Comparison of ENCODE assay signal across 22 cellular contexts in genomic region chr3:73447118-73447517, GRCh38.
"Had no signal": no experiment of that assay in that cellular context is flagged by ENCODE, and none has a peak within 500 bp of the region (broad histone marks: within the 10 kb centered on the region; RNA-seq: fewer than 3 reads in every experiment).

No MANE protein-coding gene starts in this region.

- H3K36me3 Mint-ChIP-seq: naive thymus-derived CD8-positive, alpha-beta T cell had no signal

- H3K27ac Mint-ChIP-seq: naive thymus-derived CD8-positive, alpha-beta T cell had no signal

- H3K4me3 Mint-ChIP-seq: naive thymus-derived CD8-positive, alpha-beta T cell had no signal

- H3K36me3 ChIP-seq: gastrocnemius medialis, left lung, neutrophil, sigmoid colon, stomach had no signal

- FAIRE-seq: endometrium, urothelium cell line had no signal

- H3K27me3 ChIP-seq: gastrocnemius medialis, left lung, sigmoid colon, stomach had no signal

- DNase-seq: cortex of kidney; dorsolateral prefrontal cortex; effector CD8-positive, alpha-beta T cell; gastrocnemius medialis; islet precursor cell; left lung; mesenchymal stem cell; mucosa of descending colon; naive thymus-derived CD8-positive, alpha-beta T cell; psoas muscle; retina; sigmoid colon; stimulated activated CD4-positive, alpha-beta T cell treated with anti-CD3 and anti-CD28 coated beads, Interleukin-12 subunit alpha, Interleukin-12 subunit beta, amount 100 ng/mL, for 4 hours; stimulated activated naive CD4-positive, alpha-beta T cell; stomach; trophoblast cell had no signal

- H3K4me1 ChIP-seq: left lung had no signal

- H3K4me1 Mint-ChIP-seq: naive thymus-derived CD8-positive, alpha-beta T cell had no signal

- H3K27ac ChIP-seq: gastrocnemius medialis, left lung, neutrophil, psoas muscle, skin epidermis had no signal

- H3K4me3 ChIP-seq: dorsolateral prefrontal cortex, gastrocnemius medialis, left lung, lung, mucosa of descending colon, psoas muscle, sigmoid colon, skin epidermis, stomach had no signal

- ATAC-seq: esophagus mucosa; gastrocnemius medialis; left lung; mucosa of descending colon; naive thymus-derived CD8-positive, alpha-beta T cell; psoas muscle had no signal

- H3K9me3 ChIP-seq: gastrocnemius medialis, left lung, mucosa of descending colon, neutrophil, psoas muscle, sigmoid colon, stomach had no signal
